In the genomic region with DNA sequence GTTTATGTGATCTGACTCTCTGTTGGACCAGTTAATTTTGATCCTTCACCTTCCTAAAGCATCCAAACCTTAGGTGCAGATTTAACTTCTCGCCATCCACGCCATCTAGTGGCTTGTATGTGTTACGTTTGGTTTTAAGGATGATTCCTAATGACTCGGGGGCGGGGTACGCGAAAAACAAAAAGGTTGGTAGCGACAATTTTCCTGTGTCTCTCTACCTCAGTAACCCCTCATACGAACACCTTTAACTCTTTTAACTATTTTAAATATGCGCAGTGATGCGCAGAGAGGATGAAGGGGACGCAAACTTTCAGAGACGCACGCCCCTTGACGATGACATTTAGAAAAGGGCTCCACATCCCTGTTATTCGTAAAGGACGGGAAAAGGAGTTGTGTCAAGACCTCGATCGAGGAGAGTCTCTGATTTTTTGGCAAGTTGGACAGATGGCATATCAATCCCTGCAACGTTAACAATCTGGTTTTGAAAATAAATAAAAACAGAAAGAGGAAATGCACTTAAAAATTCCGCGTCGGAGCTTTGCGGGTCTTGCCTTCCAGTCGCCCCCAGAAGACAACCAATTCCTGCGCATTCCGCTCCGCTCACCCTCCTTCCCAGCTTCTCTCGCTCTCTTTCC, we compare ENCODE assay signal across 9 cellular contexts. TPM values are rescaled to one million over a fixed set of nuclear protein-coding genes. Genes with fewer than 3 reads are reported as not detected.
DNase-seq lines count a peak whose midpoint lies in the region; FAIRE-seq and TF ChIP-seq lines count a peak whose summit lies in the region.
"Had no signal": no experiment of that assay in that cellular context is flagged by ENCODE, and none has a peak within 500 bp of the region (broad histone marks: within the 10 kb centered on the region; RNA-seq: fewer than 3 reads in every experiment).

No MANE protein-coding gene starts in this region.

- FAIRE-seq in endothelial cell of umbilical vein (lab: Jason Lieb, UNC), result peak; percentile 91

- H3K27ac Mint-ChIP-seq in activated CD4-positive, alpha-beta T cell treated with anti-CD3 and anti-CD28 coated beads, Interleukin-2, amount 10 ng/mL, durations not matched to agents 7 days and 5 days, result no peak overlapping the region

- intact Hi-C loops in endothelial cell of umbilical vein (cut with micrococcal nuclease), result loop anchor here (1.0 to 10.0 kb wide), 4 partner anchors 130 to 452 kb away; no protein-coding TSS in a partner anchor

- H3K9me3 ChIP-seq in endothelial cell of umbilical vein (replicated peaks; ENCODE audit: control insufficient read depth, insufficient read depth, low read length), result no peaks in the 10 kb centered on the region

- peak; percentile 12 for DNase-seq in activated CD4-positive, alpha-beta T cell treated with anti-CD3 and anti-CD28 coated beads, Interleukin-2, amount 10 ng/mL, durations not matched to agents 7 days and 5 days
- DNase-seq in activated CD4-positive, alpha-beta T cell treated with anti-CD3 and anti-CD28 coated beads, Interleukin-2, amount 50 U/mL, for 1 hour, result no peak
- peak; percentile 73 for DNase-seq in H7
- peak; percentile 26 for DNase-seq in RKO (ENCODE audit: low spot score)
- peak; percentile 49 for DNase-seq in endothelial cell of umbilical vein (ENCODE audit: low read depth, low spot score)
- DNase-seq in middle frontal gyrus (ENCODE audit: extremely low spot score, low spot score), result peak; percentile 24
- no peak for DNase-seq in NK-92 treated with Interleukin-12 subunit alpha and Interleukin-12 subunit beta, amount 100 ng/mL, for 24 hours (lab: John Stamatoyannopoulos, UW)

- CTCF ChIA-PET in activated CD4-positive, alpha-beta T cell treated with anti-CD3 and anti-CD28 coated beads, Interleukin-2, amount 10 ng/mL, durations not matched to agents 7 days and 5 days (lab: Charles Lee), result no interaction called here
- CTCF ChIA-PET in endothelial cell of umbilical vein (lab: Charles Lee), result interaction anchor here (0.9 to 1.8 kb wide), 6 partner anchors 36 to 1003 kb away, joined by 4 to 22 read pairs (median 6); no protein-coding TSS in a partner anchor

- no peaks in the 10 kb centered on the region for H3K9me1 ChIP-seq in endothelial cell of umbilical vein (replicated peaks; ENCODE audit: control insufficient read depth, extremely low read depth, insufficient read depth, low read length)

- peaks cover 25% of the 10 kb centered on the region for H3K27me3 Mint-ChIP-seq in activated CD4-positive, alpha-beta T cell treated with anti-CD3 and anti-CD28 coated beads, Interleukin-2, amount 10 ng/mL, durations not matched to agents 7 days and 5 days

- peak overlapping the region; percentile 31 for H3K9ac ChIP-seq in endothelial cell of umbilical vein (replicated peaks; ENCODE audit: extremely low read depth, insufficient read depth, low read length)

- no peaks in the 10 kb centered on the region for H3K9me3 Mint-ChIP-seq in activated CD4-positive, alpha-beta T cell treated with anti-CD3 and anti-CD28 coated beads, Interleukin-2, amount 10 ng/mL, durations not matched to agents 7 days and 5 days

- no peaks in the 10 kb centered on the region for H3K79me2 ChIP-seq in endothelial cell of umbilical vein (ENCODE audit: control insufficient read depth, insufficient read depth, low read length)

- peak overlapping the region; percentile 54 for H3K4me3 Mint-ChIP-seq in activated CD4-positive, alpha-beta T cell treated with anti-CD3 and anti-CD28 coated beads, Interleukin-2, amount 10 ng/mL, durations not matched to agents 7 days and 5 days

- H3K4me2 ChIP-seq in endothelial cell of umbilical vein (ENCODE audit: insufficient read depth, low read length), result peak overlapping the region; percentile 99

- TF ChIP-seq CTCF in LNCAP (IDR thresholded peaks at IDR 0.05) (peak; percentile 72), endothelial cell of umbilical vein (IDR thresholded peaks at IDR 0.05; ENCODE audit: extremely low read depth in 1 of 2, insufficient read depth in 1 of 2, low read depth in 1 of 2, low read length in 2 of 2) (peak; percentile 66 to 71)

- H2AFZ ChIP-seq in endothelial cell of umbilical vein (ENCODE audit: low read depth, low read length), result peak overlapping the region; percentile 99

- H3K4me1 ChIP-seq in endothelial cell of umbilical vein (ENCODE audit: control insufficient read depth, extremely low read depth, insufficient read depth, low read length), result peaks cover 11% of the 10 kb centered on the region

- no peak for TF ChIP-seq POLR2A in endothelial cell of umbilical vein (IDR thresholded peaks at IDR 0.05; ENCODE audit: low read depth, low read length)

- H3K36me3 Mint-ChIP-seq in activated CD4-positive, alpha-beta T cell treated with anti-CD3 and anti-CD28 coated beads, Interleukin-2, amount 10 ng/mL, durations not matched to agents 7 days and 5 days (ENCODE audit: low read depth), result no peaks in the 10 kb centered on the region

- dilution Hi-C loops in endothelial cell of umbilical vein (cut with MboI; ENCODE audit: extremely low pct_ligation_motif_present, low sequenced_read_pairs), result no loop called here

- H3K36me3 ChIP-seq in H7 (replicated peaks; ENCODE audit: control insufficient read depth, insufficient read depth, low read length), result no peaks in the 10 kb centered on the region
- no peaks in the 10 kb centered on the region for H3K36me3 ChIP-seq in endothelial cell of umbilical vein (ENCODE audit: control insufficient read depth in 2 of 2, extremely low read depth in 1 of 2, insufficient read depth in 2 of 2, low read length in 2 of 2)

- peaks cover 10% of the 10 kb centered on the region for H3K4me1 Mint-ChIP-seq in activated CD4-positive, alpha-beta T cell treated with anti-CD3 and anti-CD28 coated beads, Interleukin-2, amount 10 ng/mL, durations not matched to agents 7 days and 5 days

- H3K27me3 ChIP-seq in H7 (ENCODE audit: control insufficient read depth, insufficient read depth, low read length) (peaks cover 20% of the 10 kb centered on the region), endothelial cell of umbilical vein (ENCODE audit: control insufficient read depth in 2 of 2, insufficient read depth in 2 of 2, low read length in 2 of 2) (peaks cover 14 to 19% of the 10 kb centered on the region in 2 experiments)

- POLR2A ChIA-PET in activated CD4-positive, alpha-beta T cell treated with anti-CD3 and anti-CD28 coated beads, Interleukin-2, amount 10 ng/mL, durations not matched to agents 7 days and 5 days (lab: Charles Lee), result no interaction called here
- POLR2A ChIA-PET in endothelial cell of umbilical vein (lab: Charles Lee), result no interaction called here

- H4K20me1 ChIP-seq in endothelial cell of umbilical vein (replicated peaks; ENCODE audit: control insufficient read depth, extremely low read depth, insufficient read depth, low read length), result no peaks in the 10 kb centered on the region

- H3K4me3 ChIP-seq in H7 (ENCODE audit: insufficient read depth, low read depth, low read length) (peak overlapping the region; percentile 66), endothelial cell of umbilical vein (replicated peaks in 1 of 3; ENCODE audit: insufficient read depth in 1 of 3, low read depth in 1 of 3, low read length in 3 of 3) (peak overlapping the region; percentile 33 to 82 (median 59))

- no TSS peak for BruUV-seq in endothelial cell of umbilical vein (replicated peaks; lab: Mats Ljungman, UMichigan)

- no peak overlapping the region for H3K27ac ChIP-seq in endothelial cell of umbilical vein (ENCODE audit: insufficient read depth, low read depth, low read length)

TF ChIP-seq in endothelial cell of umbilical vein, 7 proteins besides CTCF, POLR2A, EP300 and RAD21:
- TF ChIP-seq POLR2AphosphoS5 (IDR thresholded peaks at IDR 0.05; ENCODE audit: insufficient read depth, low read depth, low read length) (no peak), EZH2 (IDR thresholded peaks at IDR 0.05; ENCODE audit: borderline replicate concordance, low read depth, low read length, severe bottlenecking) (no peak), FOS (IDR thresholded peaks at IDR 0.05; ENCODE audit: borderline replicate concordance, insufficient read depth, low read length) (no peak), GATA2 (IDR thresholded peaks at IDR 0.05; ENCODE audit: insufficient read depth, insufficient read length, low read depth, low read length) (no peak), JUN (IDR thresholded peaks at IDR 0.05; ENCODE audit: borderline replicate concordance, insufficient read depth, insufficient read length, low read depth) (no peak), MYC (IDR thresholded peaks at IDR 0.05; ENCODE audit: low read depth, low read length) (no peak)
- TF ChIP-seq, protein P1, sequence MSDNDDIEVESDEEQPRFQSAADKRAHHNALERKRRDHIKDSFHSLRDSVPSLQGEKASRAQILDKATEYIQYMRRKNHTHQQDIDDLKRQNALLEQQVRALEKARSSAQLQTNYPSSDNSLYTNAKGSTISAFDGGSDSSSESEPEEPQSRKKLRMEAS (IDR thresholded peaks at IDR 0.05; ENCODE audit: insufficient read depth, insufficient read length), result no peak

RNA-seq across cellular contexts. Expression of gene KCND2, which starts 0.6 kb away (rescaled TPM):
- total RNA-seq in activated CD4-positive, alpha-beta T cell treated with anti-CD3 and anti-CD28 coated beads, Interleukin-2, amount 10 ng/mL, durations not matched to agents 7 days and 5 days, result not detected
- total RNA-seq in H7 (2014; rRNA removed; shearing (Covaris generic)), result 3.4 and 5.7 TPM in 2 replicates
- 0.05 TPM in 1 of 2 replicates, not detected in the other for total RNA-seq in endothelial cell of umbilical vein
- not detected in 2 replicates for polyA plus RNA-seq in endothelial cell of umbilical vein
- polyA plus RNA-seq in endothelial cell of umbilical vein (2011; cell fraction: cytosol; rRNA removed), result not detected in 2 replicates
- 0.45 TPM in 1 of 2 replicates, not detected in the other for polyA plus RNA-seq in endothelial cell of umbilical vein (2011; cell fraction: nucleus; rRNA removed)
- 0.04 TPM in 1 of 2 replicates, not detected in the other for polyA plus RNA-seq in endothelial cell of umbilical vein (2012)
- 0.06 TPM in 1 of 2 replicates, not detected in the other for polyA minus RNA-seq in endothelial cell of umbilical vein
- polyA minus RNA-seq in endothelial cell of umbilical vein (2011; cell fraction: cytosol; rRNA and poly(A)+ RNA removed), result not detected
- 0.14 and 0.19 TPM in 2 replicates for polyA minus RNA-seq in endothelial cell of umbilical vein (2011; cell fraction: nucleus; rRNA and poly(A)+ RNA removed)
- total RNA-seq: pulmonary artery endothelial cell had no signal

Comparison
In these comparisons a context has a peak if more than half of its experiments do, and no peak if none do; other contexts are left out.
1. DNase-seq: peak in activated CD4-positive, alpha-beta T cell treated with anti-CD3 and anti-CD28 coated beads, Interleukin-2, amount 10 ng/mL, durations not matched to agents 7 days and 5 days (single experiment), H7 (single experiment), RKO (single experiment), endothelial cell of umbilical vein (single experiment) and middle frontal gyrus (single experiment); none in activated CD4-positive, alpha-beta T cell treated with anti-CD3 and anti-CD28 coated beads, Interleukin-2, amount 50 U/mL, for 1 hour (single experiment) and NK-92 treated with Interleukin-12 subunit alpha and Interleukin-12 subunit beta, amount 100 ng/mL, for 24 hours (single experiment).